27 cellular contexts compared by ENCODE assay signal in genomic region chr9:94472766-94473165, GRCh38.
"Had no signal": no experiment of that assay in that cellular context is flagged by ENCODE, and none has a peak within 500 bp of the region (broad histone marks: within the 10 kb centered on the region; RNA-seq: fewer than 3 reads in every experiment).

No MANE protein-coding gene starts in this region.

- H3K36me3 ChIP-seq: breast epithelium, left ventricle myocardium inferior, thoracic aorta, uterus, WERI-Rb-1 had no signal

- H3K4me1 ChIP-seq: breast epithelium, left ventricle myocardium inferior, uterus had no signal

- DNase-seq: activated CD4-positive, alpha-beta T cell treated with anti-CD3 and anti-CD28 coated beads for 48 hours; activated CD4-positive, alpha-beta T cell treated with anti-CD3 and anti-CD28 coated beads, Interleukin-2, amount 50 U/mL, for 48 hours; activated CD8-positive, alpha-beta memory T cell treated with anti-CD3 and anti-CD28 coated beads for 24 hours; activated effector memory CD4-positive, alpha-beta T cell treated with anti-CD3 and anti-CD28 coated beads, Interleukin-2, amount 50 U/mL, for 16 hours; activated naive CD4-positive, alpha-beta T cell treated with anti-CD3 and anti-CD28 coated beads for 36 hours; activated naive CD8-positive, alpha-beta T cell treated with anti-CD3 and anti-CD28 coated beads for 36 hours; amniotic stem cell; central memory CD4-positive, alpha-beta T cell; endodermal cell; foreskin melanocyte; islet precursor cell; left ventricle myocardium inferior; mucosa of descending colon; small intestine; stimulated activated CD4-positive, alpha-beta T cell treated with anti-CD3 and anti-CD28 coated beads, Interleukin-4, amount 100 ng/mL, for 24 hours; T1000; trophoblast cell; uterus; WERI-Rb-1 had no signal

- ATAC-seq: activated CD4-positive, CD25-positive, alpha-beta regulatory T cell treated with anti-CD3 and anti-CD28 coated beads, Interleukin-2, amount 50 U/mL, for 24 hours; esophagus mucosa; mucosa of descending colon; natural killer cell treated with Interleukin-12 subunit alpha and Interleukin-12 subunit beta and Interleukin-15 and Interleukin-18, amount 100 ng/mL, for 72 hours; sciatic nerve; stimulated activated effector memory CD8-positive, alpha-beta T cell treated with anti-CD3 and anti-CD28 coated beads, Interleukin-12 subunit alpha, Interleukin-12 subunit beta, amount 100 ng/mL, for 72 hours had no signal

- H3K27ac ChIP-seq: breast epithelium, left ventricle myocardium inferior, thoracic aorta, uterus, WERI-Rb-1 had no signal

- H3K27me3 ChIP-seq: breast epithelium, uterus had no signal

- H3K4me3 ChIP-seq: breast epithelium, left ventricle myocardium inferior, lung, mucosa of descending colon, thoracic aorta, uterus had no signal
